Comparison of ENCODE assay signal across 8 cellular contexts in the genomic region with DNA sequence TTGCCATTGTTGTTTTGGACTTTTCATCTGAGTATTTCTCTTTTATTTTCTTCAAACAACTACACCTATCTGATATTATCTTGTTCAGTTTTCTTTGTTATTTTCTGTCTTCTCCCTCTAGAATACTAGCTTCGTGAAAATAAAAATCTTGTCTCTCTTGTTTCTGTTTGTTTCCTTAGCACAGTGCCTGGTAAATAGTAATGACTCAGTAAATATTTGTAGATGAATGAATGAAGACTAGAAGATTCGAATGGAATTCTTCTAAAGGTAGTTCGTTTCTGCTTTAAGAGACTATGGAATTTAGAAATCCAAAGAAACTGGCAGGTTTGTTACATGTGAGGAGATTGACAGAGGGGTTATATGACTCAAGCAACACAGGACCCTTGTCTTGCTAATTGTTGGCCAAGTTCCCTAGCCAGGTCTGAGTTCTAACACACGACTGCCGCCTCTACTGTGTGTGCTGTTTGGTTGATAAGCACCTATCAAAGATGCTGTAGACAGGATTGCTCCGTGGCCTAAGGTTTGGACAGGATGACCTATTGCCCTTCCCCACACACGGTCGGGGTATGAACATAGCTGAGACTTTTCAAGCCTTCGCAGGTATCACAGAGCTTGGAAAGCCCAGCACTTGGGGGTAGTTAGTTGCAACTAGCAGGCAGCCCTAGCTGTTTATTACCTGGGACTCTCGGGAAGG. TPM values are rescaled to one million over a fixed set of nuclear protein-coding genes. Genes with fewer than 3 reads are reported as not detected.
DNase-seq lines count a peak whose midpoint lies in the region; ATAC-seq lines count a peak whose summit lies in the region.

No MANE protein-coding gene starts in this region.

- no peaks in the 10 kb centered on the region for H3K9me3 Mint-ChIP-seq in activated T-helper 2 cell treated with anti-CD3 and anti-CD28 coated beads, Interferon-gamma antibody, Interleukin-2, Interleukin-4, amounts not matched to agents 10 μg/mL and 5 μg/mL and 100 μg/mL, durations not matched to agents 14 hours and 24 hours and 36 hours

- no peaks in the 10 kb centered on the region for H3K27me3 ChIP-seq in iPS DF 6.9 (ENCODE audit: control insufficient read depth, insufficient read depth, low read length)

- WGBS in iPS DF 6.9 (ENCODE audit: insufficient coverage, insufficient read length), result no CpG with 5 or more reads among the region's 10 CpGs

- H3K4me1 Mint-ChIP-seq in activated T-helper 2 cell treated with anti-CD3 and anti-CD28 coated beads, Interferon-gamma antibody, Interleukin-2, Interleukin-4, amounts not matched to agents 10 μg/mL and 5 μg/mL and 100 μg/mL, durations not matched to agents 14 hours and 24 hours and 36 hours (ENCODE audit: low read depth), result peaks cover 40% of the 10 kb centered on the region

- peak overlapping the region; percentile 97 for H3K4me3 Mint-ChIP-seq in activated T-helper 2 cell treated with anti-CD3 and anti-CD28 coated beads, Interferon-gamma antibody, Interleukin-2, Interleukin-4, amounts not matched to agents 10 μg/mL and 5 μg/mL and 100 μg/mL, durations not matched to agents 14 hours and 24 hours and 36 hours (ENCODE audit: low read depth)

- peaks cover 23% of the 10 kb centered on the region for H3K36me3 Mint-ChIP-seq in activated T-helper 2 cell treated with anti-CD3 and anti-CD28 coated beads, Interferon-gamma antibody, Interleukin-2, Interleukin-4, amounts not matched to agents 10 μg/mL and 5 μg/mL and 100 μg/mL, durations not matched to agents 14 hours and 24 hours and 36 hours (ENCODE audit: low read depth)

- H3K4me1 ChIP-seq in iPS DF 6.9 (ENCODE audit: control insufficient read depth, insufficient read depth, low read length), result 0 out of 2 replicates have a peak, but pooled peaks cover 1% of the 10 kb centered on the region

- peak in 3 of 4 experiments; percentile 0 to 7 (median 1) for DNase-seq in stimulated activated CD4-positive, alpha-beta T cell treated with anti-CD3 and anti-CD28 coated beads, Interleukin-1b, Interleukin-23, amount 100 ng/mL, for 24 hours (ENCODE audit: low read depth in 4 of 4, low spot score in 1 of 4)
- no peak for DNase-seq in stimulated activated CD4-positive, alpha-beta T cell treated with anti-CD3 and anti-CD28 coated beads, Interleukin-4, amount 100 ng/mL, for 24 hours
- no peak for DNase-seq in activated T-helper 2 cell treated with anti-CD3 and anti-CD28 coated beads, Interferon-gamma antibody, Interleukin-2, Interleukin-4, amounts not matched to agents 10 μg/mL and 5 μg/mL and 100 μg/mL, durations not matched to agents 14 hours and 24 hours and 36 hours (ENCODE audit: low spot score)
- DNase-seq in iPS DF 6.9 (ENCODE audit: low read depth, low spot score) (no peak), kidney tubule cell (ENCODE audit: low spot score) (no peak), EL (no peak)

- peaks cover 10% of the 10 kb centered on the region for H3K27me3 Mint-ChIP-seq in activated T-helper 2 cell treated with anti-CD3 and anti-CD28 coated beads, Interferon-gamma antibody, Interleukin-2, Interleukin-4, amounts not matched to agents 10 μg/mL and 5 μg/mL and 100 μg/mL, durations not matched to agents 14 hours and 24 hours and 36 hours (ENCODE audit: low read depth)

- H3K4me3 ChIP-seq in iPS DF 6.9 (ENCODE audit: low read length), result peak overlapping the region; percentile 46; the same call in 1 of the 2 replicates
- H3K4me3 ChIP-seq in skin epidermis, result peak overlapping the region; percentile 51 to 91 (median 72)

- H3K27ac Mint-ChIP-seq in activated T-helper 2 cell treated with anti-CD3 and anti-CD28 coated beads, Interferon-gamma antibody, Interleukin-2, Interleukin-4, amounts not matched to agents 10 μg/mL and 5 μg/mL and 100 μg/mL, durations not matched to agents 14 hours and 24 hours and 36 hours, result peak overlapping the region; percentile 9

- intact Hi-C loops in activated T-helper 2 cell treated with anti-CD3 and anti-CD28 coated beads, Interferon-gamma antibody, Interleukin-2, Interleukin-4, amounts not matched to agents 10 μg/mL and 5 μg/mL and 100 μg/mL, durations not matched to agents 14 hours and 24 hours and 36 hours (cut with micrococcal nuclease), result loop anchor here (2.0 to 10.0 kb wide), 4 partner anchors 34 to 232 kb away; a partner anchor contains a TSS

- H3K27ac ChIP-seq in iPS DF 6.9 (ENCODE audit: low read length) (no peak overlapping the region), skin epidermis (peak overlapping the region in 20 of 21 experiments; percentile 14 to 89 (median 81))

- peak; percentile 10 for ATAC-seq in HG03066 (IDR thresholded peaks at IDR 0.05; ENCODE audit: low read depth, unreplicated experiment)

- H3K9me3 ChIP-seq in iPS DF 6.9 (ENCODE audit: control insufficient read depth, insufficient read depth, low read length), result no peaks in the 10 kb centered on the region

- no peaks in the 10 kb centered on the region for H3K36me3 ChIP-seq in iPS DF 6.9 (ENCODE audit: control insufficient read depth, insufficient read depth, low read length)

RNA-seq across cellular contexts. Expression of a gene that starts 0.8 kb away (rescaled TPM):
- 39.7 and 40.2 TPM in 2 replicates for total RNA-seq in activated T-helper 2 cell treated with anti-CD3 and anti-CD28 coated beads, Interferon-gamma antibody, Interleukin-2, Interleukin-4, amounts not matched to agents 10 μg/mL and 5 μg/mL and 100 μg/mL, durations not matched to agents 14 hours and 24 hours and 36 hours

Comparison
In these comparisons a context has a peak if more than half of its experiments do, and no peak if none do; other contexts are left out.
1. DNase-seq: peak in stimulated activated CD4-positive, alpha-beta T cell treated with anti-CD3 and anti-CD28 coated beads, Interleukin-1b, Interleukin-23, amount 100 ng/mL, for 24 hours (3 of 4); none in stimulated activated CD4-positive, alpha-beta T cell treated with anti-CD3 and anti-CD28 coated beads, Interleukin-4, amount 100 ng/mL, for 24 hours (single experiment), activated T-helper 2 cell treated with anti-CD3 and anti-CD28 coated beads, Interferon-gamma antibody, Interleukin-2, Interleukin-4, amounts not matched to agents 10 μg/mL and 5 μg/mL and 100 μg/mL, durations not matched to agents 14 hours and 24 hours and 36 hours (single experiment), iPS DF 6.9 (single experiment), kidney tubule cell (single experiment) and EL (single experiment).